In the genomic region with DNA sequence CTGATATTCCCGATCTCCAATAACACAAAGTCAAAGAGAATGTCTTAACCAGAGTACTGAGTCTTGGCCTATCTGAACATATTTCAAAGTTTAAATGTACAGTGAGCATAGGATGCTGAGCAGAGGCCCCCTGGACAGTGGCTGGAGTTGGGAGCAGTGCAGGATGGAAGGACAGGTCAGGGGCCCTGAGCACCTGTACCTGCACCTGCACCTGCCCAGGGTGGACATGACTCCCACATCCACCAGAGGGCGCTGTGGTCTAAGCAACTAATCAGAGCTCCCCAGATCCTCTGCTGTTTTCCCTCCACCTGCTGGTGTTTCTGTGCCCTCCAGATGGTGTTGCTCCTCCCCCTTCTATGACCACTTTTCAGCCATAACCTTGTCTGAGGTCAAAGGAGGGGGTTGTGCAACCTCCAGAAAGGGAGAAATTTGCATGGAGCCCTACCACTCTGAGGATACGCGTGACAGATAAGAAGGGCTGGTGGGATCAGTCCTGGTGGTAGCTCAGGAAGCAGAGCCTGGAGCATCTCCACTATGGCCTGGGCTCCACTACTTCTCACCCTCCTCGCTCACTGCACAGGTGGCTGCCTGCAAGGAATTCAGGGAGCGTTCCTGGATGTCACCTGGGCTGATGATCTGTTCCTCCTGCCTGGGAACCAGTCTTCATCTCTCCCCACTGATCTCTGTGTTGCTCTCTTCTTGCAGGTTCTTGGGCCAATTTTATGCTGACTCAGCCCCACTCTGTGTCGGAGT, we compare ENCODE assay signal across 8 cellular contexts. TPM values are rescaled to one million over a fixed set of nuclear protein-coding genes. Genes with fewer than 3 reads are reported as not detected.
DNase-seq lines count a peak whose midpoint lies in the region; ATAC-seq and TF ChIP-seq lines count a peak whose summit lies in the region.

No MANE protein-coding gene starts in this region.

- H3K4me3 ChIP-seq in mesendoderm (ENCODE audit: low read length), result no peak overlapping the region

- DNase-seq in AG08395 (ENCODE audit: low spot score) (peak; percentile 45), NCI-H226 (peak; percentile 16), dermis microvascular lymphatic vessel endothelial cell (ENCODE audit: low read depth in 2 of 2) (peak; percentile 24 to 72), mesendoderm (peak; percentile 92)
- peak; percentile 76 to 85 for DNase-seq in activated CD4-positive, alpha-beta T cell treated with anti-CD3 and anti-CD28 coated beads for 4 hours
- DNase-seq in stimulated activated CD8-positive, alpha-beta memory T cell treated with anti-CD3 and anti-CD28 coated beads, Interleukin-7, amount 100 ng/mL, for 4 hours (ENCODE audit: low read depth in 2 of 2), result peak; percentile 57 to 62

- no peak overlapping the region for H4K5ac ChIP-seq in mesendoderm (ENCODE audit: low read length)

- H3K23ac ChIP-seq in mesendoderm (ENCODE audit: low read length), result no peak overlapping the region

- no peak overlapping the region for H3K56ac ChIP-seq in mesendoderm (ENCODE audit: low read length)

- H4K8ac ChIP-seq in mesendoderm (ENCODE audit: low read depth, low read length), result no peak overlapping the region

- no peak overlapping the region for H3K9ac ChIP-seq in mesendoderm (ENCODE audit: low read length)

- H2BK5ac ChIP-seq in mesendoderm (ENCODE audit: low read length), result no peak overlapping the region

- H3K4me1 ChIP-seq in mesendoderm (ENCODE audit: control insufficient read depth, low read depth, low read length), result no peaks in the 10 kb centered on the region

- no peak overlapping the region for H3K4me2 ChIP-seq in mesendoderm (ENCODE audit: low read length)

- ATAC-seq in HG03097 (IDR thresholded peaks at IDR 0.05; ENCODE audit: low FRiP score, unreplicated experiment), result peak; percentile 78

- H2BK120ac ChIP-seq in mesendoderm (ENCODE audit: low read depth, low read length), result no peak overlapping the region

- no peak overlapping the region for H3K4ac ChIP-seq in mesendoderm (ENCODE audit: low read depth, low read length)

- no CpG with 5 or more reads among the region's 7 CpGs for WGBS in mesendoderm (ENCODE audit: extremely low coverage, insufficient coverage, low lambda C conversion rate)

- no peaks in the 10 kb centered on the region for H3K36me3 ChIP-seq in mesendoderm (ENCODE audit: control insufficient read depth, insufficient read depth, low read length)

- no peaks in the 10 kb centered on the region for H3K27me3 ChIP-seq in mesendoderm (ENCODE audit: insufficient read depth, low read length, poor library complexity)

- no peaks in the 10 kb centered on the region for H3K79me1 ChIP-seq in mesendoderm (ENCODE audit: low read length)

- H3K18ac ChIP-seq in mesendoderm (ENCODE audit: low read length), result no peak overlapping the region

- no peaks in the 10 kb centered on the region for H3K79me2 ChIP-seq in mesendoderm (ENCODE audit: control insufficient read depth, insufficient read depth, low read length)

- H2AK5ac ChIP-seq in mesendoderm (ENCODE audit: low read length), result no peak overlapping the region

- no peak overlapping the region for H3K27ac ChIP-seq in mesendoderm (ENCODE audit: low read depth, low read length)

- no peak overlapping the region for H2BK15ac ChIP-seq in mesendoderm (replicated peaks; ENCODE audit: low read depth)

- peak; percentile 98 for TF ChIP-seq POLR2A in GM18526 (IDR thresholded peaks at IDR 0.05; ENCODE audit: extremely low read depth, insufficient read length)

RNA-seq across cellular contexts. Expression of a gene that starts 49.1 kb away (rescaled TPM):
- not detected in 2 replicates for total RNA-seq in dermis microvascular lymphatic vessel endothelial cell
- not detected for polyA plus RNA-seq in mesendoderm (2013, experiment 1 of 2)
- not detected for polyA plus RNA-seq in mesendoderm (2013, experiment 2 of 2)

Comparison
In these comparisons a context has a peak if more than half of its experiments do, and no peak if none do; other contexts are left out.
1. DNase-seq: peak in every context shown above with its lines; median percentile 92 in mesendoderm; 80 in activated CD4-positive, alpha-beta T cell treated with anti-CD3 and anti-CD28 coated beads for 4 hours; 60 in stimulated activated CD8-positive, alpha-beta memory T cell treated with anti-CD3 and anti-CD28 coated beads, Interleukin-7, amount 100 ng/mL, for 4 hours; 48 in dermis microvascular lymphatic vessel endothelial cell; 45 in AG08395; 16 in NCI-H226.